8 cellular contexts compared by ENCODE assay signal in genomic region chr17:47099987-47100711, GRCh38.
DNase-seq lines count a peak whose midpoint lies in the region; ATAC-seq and FAIRE-seq lines count a peak whose summit lies in the region.

No MANE protein-coding gene starts in this region.

- H3K4me3 ChIP-seq in mesodermal cell (ENCODE audit: extremely low read depth, insufficient read depth, low read length, poor library complexity, severe bottlenecking): peak overlapping the region; percentile 70

- no peak overlapping the region for H3K27ac ChIP-seq in mesodermal cell (ENCODE audit: low read depth, low read length, severe bottlenecking)

- in situ Hi-C loops in Caki2 (cut with HindIII; ENCODE audit: low pct_unique_long_range_greater_than_20kb, low sequenced_read_pairs): no loop called here

- peaks cover 6% of the 10 kb centered on the region for H3K36me3 ChIP-seq in mesodermal cell (ENCODE audit: control insufficient read depth, insufficient read depth, low read length)

- peaks cover 2% of the 10 kb centered on the region for H3K4me1 ChIP-seq in mesodermal cell (ENCODE audit: control insufficient read depth, insufficient read depth, low read length, poor library complexity, severe bottlenecking)

- FAIRE-seq in endometrium (lab: Jason Lieb, UNC): peak; percentile 43

- H3K9me3 ChIP-seq in mesodermal cell (ENCODE audit: control insufficient read depth, low read length): no peaks in the 10 kb centered on the region

- DNase-seq in Caki2 (ENCODE audit: low read depth): peak; percentile 96
- DNase-seq in HUDEP-2 (lab: John Stamatoyannopoulos, UW; ENCODE audit: unreplicated experiment in 76 of 76): peak in 74 of 76 experiments; percentile 27 to 96 (median 84)
- DNase-seq in NOMO-1 treated with dmso at 0.1 percent for 144 hours (lab: John Stamatoyannopoulos, UW; ENCODE audit: unreplicated experiment): peak; percentile 78
- DNase-seq in activated CD8-positive, alpha-beta memory T cell treated with anti-CD3 and anti-CD28 coated beads, Interleukin-2, amount 50 U/mL, for 1 hour (ENCODE audit: extremely low read depth): peak; percentile 63
- peak; percentile 66 for DNase-seq in stimulated activated CD8-positive, alpha-beta memory T cell treated with anti-CD3 and anti-CD28 coated beads, Interleukin-15, amount 100 ng/mL, for 24 hours (ENCODE audit: low read depth)

- WGBS in mesodermal cell (ENCODE audit: insufficient coverage in 2 of 2), 2 experiments: 0% methylated on average over 10 to 11 of the region's 42 CpGs

- peak; percentile 93 for ATAC-seq in GM21390 (IDR thresholded peaks at IDR 0.05; ENCODE audit: unreplicated experiment)
